In the genomic region with DNA sequence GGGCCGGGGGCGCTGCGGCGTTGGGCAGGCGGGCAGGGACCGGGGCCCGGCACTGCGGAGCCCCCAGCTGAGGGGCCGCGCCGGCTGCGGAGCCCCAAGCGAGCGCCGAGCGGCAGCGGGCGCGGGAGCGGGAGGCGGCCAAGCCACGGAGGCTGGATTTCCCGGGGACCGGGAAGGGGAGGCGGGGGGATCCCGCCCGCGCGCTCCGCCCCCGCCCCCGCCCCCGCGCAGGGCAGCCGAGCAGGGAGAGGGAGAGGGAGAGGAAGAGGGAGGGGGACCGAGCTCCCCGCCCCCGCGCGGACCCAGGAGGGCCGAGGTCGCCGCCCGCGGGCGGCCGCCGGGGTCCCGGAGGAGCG, we compare ENCODE assay signal across 8 cellular contexts. TPM values are rescaled to one million over a fixed set of nuclear protein-coding genes. Genes with fewer than 3 reads are reported as not detected.
DNase-seq lines count a peak whose midpoint lies in the region; ATAC-seq lines count a peak whose summit lies in the region.

A gene with protein sequence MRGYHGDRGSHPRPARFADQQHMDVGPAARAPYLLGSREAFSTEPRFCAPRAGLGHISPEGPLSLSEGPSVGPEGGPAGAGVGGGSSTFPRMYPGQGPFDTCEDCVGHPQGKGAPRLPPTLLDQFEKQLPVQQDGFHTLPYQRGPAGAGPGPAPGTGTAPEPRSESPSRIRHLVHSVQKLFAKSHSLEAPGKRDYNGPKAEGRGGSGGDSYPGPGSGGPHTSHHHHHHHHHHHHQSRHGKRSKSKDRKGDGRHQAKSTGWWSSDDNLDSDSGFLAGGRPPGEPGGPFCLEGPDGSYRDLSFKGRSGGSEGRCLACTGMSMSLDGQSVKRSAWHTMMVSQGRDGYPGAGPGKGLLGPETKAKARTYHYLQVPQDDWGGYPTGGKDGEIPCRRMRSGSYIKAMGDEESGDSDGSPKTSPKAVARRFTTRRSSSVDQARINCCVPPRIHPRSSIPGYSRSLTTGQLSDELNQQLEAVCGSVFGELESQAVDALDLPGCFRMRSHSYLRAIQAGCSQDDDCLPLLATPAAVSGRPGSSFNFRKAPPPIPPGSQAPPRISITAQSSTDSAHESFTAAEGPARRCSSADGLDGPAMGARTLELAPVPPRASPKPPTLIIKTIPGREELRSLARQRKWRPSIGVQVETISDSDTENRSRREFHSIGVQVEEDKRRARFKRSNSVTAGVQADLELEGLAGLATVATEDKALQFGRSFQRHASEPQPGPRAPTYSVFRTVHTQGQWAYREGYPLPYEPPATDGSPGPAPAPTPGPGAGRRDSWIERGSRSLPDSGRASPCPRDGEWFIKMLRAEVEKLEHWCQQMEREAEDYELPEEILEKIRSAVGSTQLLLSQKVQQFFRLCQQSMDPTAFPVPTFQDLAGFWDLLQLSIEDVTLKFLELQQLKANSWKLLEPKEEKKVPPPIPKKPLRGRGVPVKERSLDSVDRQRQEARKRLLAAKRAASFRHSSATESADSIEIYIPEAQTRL (minus strand): TSS at position 154 of the 356 bp plus-strand sequence. CDS start 24,267 bp downstream, outside the sequence.

- H3K36me3 Mint-ChIP-seq in naive thymus-derived CD8-positive, alpha-beta T cell, result peaks cover 0 to 2% (median 0%) of the 10 kb centered on the region in 3 donors

- ATAC-seq in naive thymus-derived CD8-positive, alpha-beta T cell, result peak; percentile 33 to 44
- ATAC-seq in sciatic nerve (no peak), GM21786 (IDR thresholded peaks at IDR 0.05; ENCODE audit: unreplicated experiment) (no peak)

- H3K27me3 Mint-ChIP-seq in naive thymus-derived CD8-positive, alpha-beta T cell, result peaks cover 21 to 63% (median 43%) of the 10 kb centered on the region in 5 donors

- peak within 1 kb of the TSS in 4 of 10 donors; percentile 3 to 79 (median 44) for H3K27ac Mint-ChIP-seq in naive thymus-derived CD8-positive, alpha-beta T cell

- peak; percentile 87 for DNase-seq in D341Med (ENCODE audit: low spot score)
- DNase-seq in NCI-H146 treated with DMSO at 0.1 percent for 48 hours (lab: John Stamatoyannopoulos, UW; ENCODE audit: unreplicated experiment), result peak; percentile 1
- peak; percentile 59 for DNase-seq in astrocyte of the hippocampus (ENCODE audit: low read depth, low spot score)
- peak in 1 of 10 donors; percentile 19 for DNase-seq in naive thymus-derived CD8-positive, alpha-beta T cell
- no peak for DNase-seq in sciatic nerve (ENCODE audit: low spot score)
- no peak for DNase-seq in CD1c-positive myeloid dendritic cell (ENCODE audit: extremely low spot score)
- DNase-seq in SIG-M5 (lab: John Stamatoyannopoulos, UW), result no peak

- POLR2A ChIA-PET in naive thymus-derived CD8-positive, alpha-beta T cell (lab: Charles Lee), result interaction anchor here (0.5 kb wide), 1 partner anchor 115 kb away, joined by 3 read pairs; no protein-coding TSS in a partner anchor

- H3K4me1 Mint-ChIP-seq in naive thymus-derived CD8-positive, alpha-beta T cell, result peaks cover 6 to 13% (median 9%) of the 10 kb centered on the region in 4 donors

- intact Hi-C loops in sciatic nerve (cut with DNase I), result no loop called here

- peak within 1 kb of the TSS; percentile 63 to 92 (median 87) for H3K4me3 Mint-ChIP-seq in naive thymus-derived CD8-positive, alpha-beta T cell

- peaks cover 0 to 3% (median 0%) of the 10 kb centered on the region in 9 donors for H3K9me3 Mint-ChIP-seq in naive thymus-derived CD8-positive, alpha-beta T cell

RNA-seq across cellular contexts. Expression of the gene that starts here (rescaled TPM):
- total RNA-seq in naive thymus-derived CD8-positive, alpha-beta T cell, result under 1 TPM; 0.77 to 0.81 TPM
- polyA plus RNA-seq in naive thymus-derived CD8-positive, alpha-beta T cell, result under 1 TPM; 0.06 to 0.27 (median 0.16) TPM
- 0.36 TPM for total RNA-seq in sciatic nerve

Comparison
In these comparisons a context has a peak if more than half of its experiments do, and no peak if none do; other contexts are left out.
1. Peak in ATAC-seq in naive thymus-derived CD8-positive, alpha-beta T cell; RNA of the gene not detected or under 1 TPM.
2. DNase-seq: peak in D341Med (single experiment), NCI-H146 treated with DMSO at 0.1 percent for 48 hours (single experiment) and astrocyte of the hippocampus (single experiment); none in sciatic nerve (single experiment), CD1c-positive myeloid dendritic cell (single experiment) and SIG-M5 (single experiment).